Comparison of ENCODE assay signal across 1 cellular context in the genomic region with DNA sequence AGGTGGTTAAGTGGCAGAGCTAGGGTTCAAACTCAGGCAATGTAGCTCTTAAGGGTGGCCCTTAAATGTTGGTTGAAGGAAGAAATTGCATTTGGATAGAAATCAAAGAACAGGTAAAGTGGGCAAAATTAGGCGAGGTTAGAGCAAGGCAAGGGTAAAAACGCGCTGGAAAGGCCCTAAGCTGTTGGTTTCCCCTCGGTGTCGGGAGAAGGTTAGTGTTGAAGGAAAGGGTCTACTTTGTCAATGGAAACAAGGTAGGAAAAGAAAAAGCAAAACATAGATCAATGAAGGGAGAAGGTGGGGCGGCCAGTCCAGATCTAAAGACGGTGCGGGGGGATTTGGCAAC.
TF ChIP-seq lines count a peak whose summit lies in the region.

No MANE protein-coding gene starts in this region.

TF ChIP-seq in K562, 482 proteins besides CTCF, POLR2A, EP300 and RAD21:
- TF ChIP-seq OTX1 (CRISPR knock-in tag; IDR thresholded peaks at IDR 0.05): peak; percentile 60; the same call in 1 of the 2 replicates
- TF ChIP-seq, protein P1, sequence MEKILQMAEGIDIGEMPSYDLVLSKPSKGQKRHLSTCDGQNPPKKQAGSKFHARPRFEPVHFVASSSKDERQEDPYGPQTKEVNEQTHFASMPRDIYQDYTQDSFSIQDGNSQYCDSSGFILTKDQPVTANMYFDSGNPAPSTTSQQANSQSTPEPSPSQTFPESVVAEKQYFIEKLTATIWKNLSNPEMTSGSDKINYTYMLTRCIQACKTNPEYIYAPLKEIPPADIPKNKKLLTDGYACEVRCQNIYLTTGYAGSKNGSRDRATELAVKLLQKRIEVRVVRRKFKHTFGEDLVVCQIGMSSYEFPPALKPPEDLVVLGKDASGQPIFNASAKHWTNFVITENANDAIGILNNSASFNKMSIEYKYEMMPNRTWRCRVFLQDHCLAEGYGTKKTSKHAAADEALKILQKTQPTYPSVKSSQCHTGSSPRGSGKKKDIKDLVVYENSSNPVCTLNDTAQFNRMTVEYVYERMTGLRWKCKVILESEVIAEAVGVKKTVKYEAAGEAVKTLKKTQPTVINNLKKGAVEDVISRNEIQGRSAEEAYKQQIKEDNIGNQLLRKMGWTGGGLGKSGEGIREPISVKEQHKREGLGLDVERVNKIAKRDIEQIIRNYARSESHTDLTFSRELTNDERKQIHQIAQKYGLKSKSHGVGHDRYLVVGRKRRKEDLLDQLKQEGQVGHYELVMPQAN (IDR thresholded peaks at IDR 0.05; ENCODE audit: borderline replicate concordance): peak; percentile 78; the same call in 1 of the 2 replicates
- TF ChIP-seq SMARCE1 (IDR thresholded peaks at IDR 0.05): peak; percentile 36; the same call in 1 of the 2 replicates
- 0 out of 2 replicates have a peak, but pooled peaks have one; percentile 29 for TF ChIP-seq HIVEP1 (CRISPR knock-in tag; IDR thresholded peaks at IDR 0.05)
- TF ChIP-seq KDM4B (IDR thresholded peaks at IDR 0.05; ENCODE audit: borderline replicate concordance in 2 of 2, low read depth in 1 of 2): no peak
